ENCODE assay signal across 27 cellular contexts in genomic region chr1:174001573-174001972, GRCh38. TPM values are rescaled to one million over a fixed set of nuclear protein-coding genes. Genes with fewer than 3 reads are reported as not detected.
DNase-seq lines count a peak whose midpoint lies in the region; ATAC-seq, FAIRE-seq and TF ChIP-seq lines count a peak whose summit lies in the region.
"Had no signal": no experiment of that assay in that cellular context is flagged by ENCODE, and none has a peak within 500 bp of the region (broad histone marks: within the 10 kb centered on the region; RNA-seq: fewer than 3 reads in every experiment).

No MANE protein-coding gene starts in this region.

- H3K9me3 Mint-ChIP-seq in H9: no peaks in the 10 kb centered on the region
- H3K9me3 Mint-ChIP-seq: CD14-positive monocyte, IgD-negative memory B cell had no signal

- BruUV-seq in K562 (replicated peaks; lab: Mats Ljungman, UMichigan): no TSS peak

- H3K4me3 Mint-ChIP-seq in H9: no peak overlapping the region
- H3K4me3 Mint-ChIP-seq: CD14-positive monocyte, IgD-negative memory B cell had no signal

- no peaks in the 10 kb centered on the region for H3K9me2 ChIP-seq in SK-N-SH

- H2BK15ac ChIP-seq in H9 (ENCODE audit: low read depth, low read length): no peak overlapping the region

- H3K36me3 ChIP-seq in SK-N-SH (replicated peaks in 1 of 2; ENCODE audit: control insufficient read depth in 1 of 2, insufficient read depth in 2 of 2, low read length in 1 of 2) (no peaks in the 10 kb centered on the region), K562 (ENCODE audit: control insufficient read depth, insufficient read depth, low read length) (peaks cover 23% of the 10 kb centered on the region; the same call in 2 of the 3 replicates), neutrophil (peaks cover 9% of the 10 kb centered on the region), WERI-Rb-1 (peaks cover 13% of the 10 kb centered on the region)
- H3K36me3 ChIP-seq: BE2C, HAP-1 had no signal

- CTCF ChIA-PET in SK-N-SH (lab: Yijun Ruan, JAX) (no interaction called here), K562 (lab: Yijun Ruan, JAX; ENCODE audit: low intra/inter-chr PET ratio) (no interaction called here)

- H2BK12ac ChIP-seq in H9 (ENCODE audit: insufficient read length, low read depth, low read length): no peak overlapping the region

- H3K4me2 ChIP-seq in SK-N-SH: peak overlapping the region; percentile 57; the same call in 1 of the 2 replicates
- peak overlapping the region; percentile 30 for H3K4me2 ChIP-seq in H9 (ENCODE audit: insufficient read depth, insufficient read length, low read length)
- H3K4me2 ChIP-seq in K562 (ENCODE audit: insufficient read depth, low read length): no peak overlapping the region

- H3K23me2 ChIP-seq in H9 (ENCODE audit: insufficient read length, low read depth, low read length, poor library complexity, severe bottlenecking): no peaks in the 10 kb centered on the region

- no peak overlapping the region for H2BK20ac ChIP-seq in H9 (ENCODE audit: low read depth, low read length, poor library complexity, severe bottlenecking)

- 70% methylated on average over 3 of the region's 3 CpGs for WGBS in SK-N-SH (ENCODE audit: low lambda C conversion rate)
- no CpG with 5 or more reads among the region's 3 CpGs for WGBS in H9 (ENCODE audit: extremely low coverage, insufficient read length, low lambda C conversion rate)
- 72% methylated on average over 3 of the region's 3 CpGs for WGBS in K562 (ENCODE audit: insufficient coverage, low coverage, missing lambda C conversion rate)

- H3T11ph ChIP-seq in H9 (ENCODE audit: low read length): no peak overlapping the region

- no peak for FAIRE-seq in K562 (lab: Jason Lieb, UNC)
- FAIRE-seq: GM18507 had no signal

- H4K8ac ChIP-seq in H9 (replicated peaks; ENCODE audit: insufficient read length, low read depth, low read length): no peak overlapping the region

- H2AFZ ChIP-seq in SK-N-SH (ENCODE audit: low read depth) (no peak overlapping the region), H9 (ENCODE audit: low read length) (no peak overlapping the region), K562 (ENCODE audit: low read depth, low read length) (no peak overlapping the region)

- DNase-seq in SK-N-SH: no peak
- DNase-seq in H9: no peak
- DNase-seq in K562 (ENCODE audit: extremely low read depth in 1 of 4, low spot score in 3 of 4): no peak
- DNase-seq in stimulated activated naive CD8-positive, alpha-beta T cell treated with anti-CD3 and anti-CD28 coated beads, Interleukin-15, Interleukin-2, amounts not matched to agents 100 U/mL and 50 U/mL, for 24 hours: no peak
- DNase-seq in stimulated activated CD4-positive, alpha-beta T cell treated with anti-CD3 and anti-CD28 coated beads, Interleukin-2, amount 100 ng/mL, for 48 hours: no peak
- no peak for DNase-seq in WERI-Rb-1
- DNase-seq: ACHN, BE2C, Calu3, DND-41, NCI-H1092, NCI-H1417 treated with DMSO at 0.1 percent for 48 hours, NCI-H187, NCI-H2081 treated with DMSO at 0.1 percent for 48 hours, NCI-H2171, NCI-H226, NCI-H510A, NCI-H69, Right ventricle myocardium superior, RPMI8226 had no signal

- H3K4me3 ChIP-seq in SK-N-SH (ENCODE audit: low read depth in 2 of 2, low read length in 1 of 2): no peak overlapping the region
- no peak overlapping the region for H3K4me3 ChIP-seq in K562
- no peak overlapping the region for H3K4me3 ChIP-seq in neutrophil (ENCODE audit: low read depth in 1 of 2, low read length in 1 of 2)
- no peak overlapping the region for H3K4me3 ChIP-seq in WERI-Rb-1 (ENCODE audit: low read depth, low read length)
- H3K4me3 ChIP-seq: HAP-1 had no signal

- H3K14ac ChIP-seq in H9 (ENCODE audit: insufficient read depth, low read length): no peak overlapping the region

- POLR2A ChIA-PET in SK-N-SH (lab: Yijun Ruan, JAX) (interaction anchor here (0.7 to 2.0 kb wide), 2 partner anchors 21 to 1589 kb away, joined by 3 to 11 read pairs; partner anchors contain the start of gene RC3H1), K562 (lab: Yijun Ruan, JAX) (interaction anchor here (1.2 to 3.1 kb wide), 2 partner anchors 10 to 21 kb away, joined by 4 to 12 read pairs; partner anchors contain the start of gene RC3H1)

- H3K56ac ChIP-seq in H9 (ENCODE audit: insufficient read length, low read depth, low read length): no peak overlapping the region

- intact Hi-C loops in K562 (cut with micrococcal nuclease): no loop called here

- H3K9me1 ChIP-seq in K562 (ENCODE audit: control insufficient read depth, insufficient read depth, low read length): no peaks in the 10 kb centered on the region

- H3F3A ChIP-seq in SK-N-SH (replicated peaks; ENCODE audit: insufficient read depth): peaks cover 16% of the 10 kb centered on the region

- no peaks in the 10 kb centered on the region for H3K27me3 Mint-ChIP-seq in H9 (ENCODE audit: low read depth)
- H3K27me3 Mint-ChIP-seq: IgD-negative memory B cell had no signal

- no peak for TF ChIP-seq RAD21 in SK-N-SH (IDR thresholded peaks at IDR 0.05; ENCODE audit: low read length)
- no peak for TF ChIP-seq RAD21 in K562 (CRISPR knock-in tag; conservative IDR thresholded peaks at IDR 0.05 in 1 of 2, IDR thresholded peaks at IDR 0.05 in 1 of 2)

- no peak; the same call in 2 of the 3 replicates for ATAC-seq in SK-N-SH treated with all-trans-retinoic acid at 6 μM for 48 hours
- no peak; the same call in 1 of the 3 replicates for ATAC-seq in K562
- ATAC-seq in stimulated activated naive CD8-positive, alpha-beta T cell treated with anti-CD3 and anti-CD28 coated beads, Interleukin-15, Interleukin-2, amounts not matched to agents 100 U/mL and 50 U/mL, for 24 hours: no peak

- in situ Hi-C loops in K562 (cut with MboI): no loop called here

- H3K79me1 ChIP-seq in H9 (ENCODE audit: insufficient read depth, low read depth, low read length, poor library complexity, severe bottlenecking): peaks cover 10% of the 10 kb centered on the region

- H3K4me1 ChIP-seq in SK-N-SH (ENCODE audit: control insufficient read depth in 1 of 2, insufficient read depth in 2 of 2, low read depth in 1 of 2, low read length in 1 of 2) (peaks cover 10 to 36% of the 10 kb centered on the region in 2 experiments; a peak in 3 of 4 replicates), H9 (ENCODE audit: insufficient read depth, low read length) (peaks cover 4% of the 10 kb centered on the region; the same call in 1 of the 2 replicates), K562 (replicated peaks in 1 of 2; ENCODE audit: control insufficient read depth in 2 of 2, insufficient read depth in 2 of 2, low read length in 2 of 2) (peaks cover 0 to 3% of the 10 kb centered on the region in 2 experiments; a peak in 1 of 5 replicates), neutrophil (ENCODE audit: control insufficient read depth in 1 of 2, insufficient read depth in 1 of 2, low read depth in 1 of 2, low read length in 1 of 2) (peaks cover 0 to 5% of the 10 kb centered on the region in 2 experiments)

- peaks cover 0 to 6% (median 4%) of the 10 kb centered on the region in 3 experiments; a peak in 4 of 7 replicates for H3K36me3 Mint-ChIP-seq in H9 (ENCODE audit: insufficient read depth in 1 of 3, low read depth in 3 of 3)
- H3K36me3 Mint-ChIP-seq: IgD-negative memory B cell had no signal

- H2AK5ac ChIP-seq in H9 (ENCODE audit: insufficient read length, low read length): no peak overlapping the region

- TF ChIP-seq POLR2A in K562 (conservative IDR thresholded peaks at IDR 0.05): no peak

- H3K9ac ChIP-seq in SK-N-SH: no peak overlapping the region
- H3K9ac ChIP-seq in H9 (ENCODE audit: extremely low read depth, insufficient read length, low read length): no peak overlapping the region
- no peak overlapping the region for H3K9ac ChIP-seq in K562 (ENCODE audit: insufficient read depth in 1 of 2, low read depth in 2 of 2, low read length in 2 of 2)

- H3K79me2 ChIP-seq in SK-N-SH (ENCODE audit: insufficient read depth) (peaks cover 97% of the 10 kb centered on the region), H9 (ENCODE audit: insufficient read depth, low read length) (peaks cover 5% of the 10 kb centered on the region; the same call in 1 of the 2 replicates), K562 (ENCODE audit: control insufficient read depth, insufficient read depth, low read length) (peaks cover 84% of the 10 kb centered on the region)

- peaks cover 17 to 19% of the 10 kb centered on the region in 2 experiments for H3K4me1 Mint-ChIP-seq in H9

- TF ChIP-seq CTCF in SK-N-SH (IDR thresholded peaks at IDR 0.05) (no peak), H9 (conservative IDR thresholded peaks at IDR 0.05) (no peak), K562 (IDR thresholded peaks at IDR 0.05 in 2 of 3, conservative IDR thresholded peaks at IDR 0.05 in 1 of 3; ENCODE audit: insufficient read depth in 2 of 3, low read depth in 1 of 3, low read length in 3 of 3) (no peak), neutrophil (IDR thresholded peaks at IDR 0.05) (no peak), WERI-Rb-1 (IDR thresholded peaks at IDR 0.05; ENCODE audit: low read depth, low read length) (no peak)

- H3K4ac ChIP-seq in H9 (ENCODE audit: low read depth, low read length): no peak overlapping the region

- H3K18ac ChIP-seq in H9 (ENCODE audit: insufficient read length, low read depth, low read length): no peak overlapping the region

- no peak for TF ChIP-seq EP300 in SK-N-SH (IDR thresholded peaks at IDR 0.05; ENCODE audit: borderline replicate concordance in 1 of 2, low read depth in 1 of 2, low read length in 1 of 2)
- no peak for TF ChIP-seq EP300 in K562 (IDR thresholded peaks at IDR 0.05; ENCODE audit: low read length)

- no peaks in the 10 kb centered on the region for H3K9me3 ChIP-seq in SK-N-SH
- H3K9me3 ChIP-seq in H9 (ENCODE audit: control insufficient read depth, low read depth, low read length): no peaks in the 10 kb centered on the region
- H3K9me3 ChIP-seq in K562 (replicated peaks; ENCODE audit: control insufficient read depth, insufficient read depth, low read depth, low read length): no peaks in the 10 kb centered on the region
- no peaks in the 10 kb centered on the region for H3K9me3 ChIP-seq in neutrophil
- H3K9me3 ChIP-seq in WERI-Rb-1 (ENCODE audit: severe bottlenecking): no peaks in the 10 kb centered on the region
- H3K9me3 ChIP-seq: BE2C, HAP-1 had no signal

- H3K23ac ChIP-seq in H9 (ENCODE audit: insufficient read length, low read depth, low read length): no peak overlapping the region

- H4K5ac ChIP-seq in H9 (ENCODE audit: insufficient read length, low read depth, low read length): no peak overlapping the region

- no peak overlapping the region for H4K91ac ChIP-seq in H9 (ENCODE audit: insufficient read length, low read depth, low read length)

- H3K27ac Mint-ChIP-seq in H9: peak overlapping the region in 1 of 3 experiments; percentile 89; a peak in 2 of 7 replicates
- H3K27ac Mint-ChIP-seq: IgD-negative memory B cell had no signal

- no peaks in the 10 kb centered on the region for H3K27me3 ChIP-seq in SK-N-SH (ENCODE audit: insufficient read depth)
- no peaks in the 10 kb centered on the region for H3K27me3 ChIP-seq in H9 (ENCODE audit: insufficient read depth, low read length)
- H3K27me3 ChIP-seq in K562 (ENCODE audit: control insufficient read depth in 2 of 2, insufficient read depth in 2 of 2, low read length in 2 of 2): no peaks in the 10 kb centered on the region
- H3K27me3 ChIP-seq in neutrophil: no peaks in the 10 kb centered on the region
- no peaks in the 10 kb centered on the region for H3K27me3 ChIP-seq in WERI-Rb-1 (ENCODE audit: insufficient read depth, low read depth, severe bottlenecking)
- H3K27me3 ChIP-seq: BE2C had no signal

- no peak overlapping the region for H2BK5ac ChIP-seq in H9 (ENCODE audit: insufficient read length, low read length)

- H2BK120ac ChIP-seq in H9 (ENCODE audit: low read depth, low read length, poor library complexity, severe bottlenecking): no peak overlapping the region

- H3K27ac ChIP-seq in SK-N-SH (ENCODE audit: low read depth in 2 of 2, low read length in 1 of 2) (peak overlapping the region; percentile 84 to 85; a peak in 3 of 4 replicates), H9 (ENCODE audit: insufficient read length, low read depth, low read length) (no peak overlapping the region), K562 (ENCODE audit: extremely low read depth, low read depth, low read length) (no peak overlapping the region), neutrophil (peak overlapping the region; percentile 55), WERI-Rb-1 (no peak overlapping the region)
- H3K27ac ChIP-seq: 22Rv1 had no signal

- H4K20me1 ChIP-seq in SK-N-SH (ENCODE audit: insufficient read depth) (peaks cover 74% of the 10 kb centered on the region), H9 (ENCODE audit: control insufficient read depth, insufficient read depth, insufficient read length) (no peaks in the 10 kb centered on the region), K562 (replicated peaks; ENCODE audit: control insufficient read depth, insufficient read depth, low read length) (no peaks in the 10 kb centered on the region; the same call in 1 of the 2 replicates)

RNA-seq across cellular contexts. Expression of gene RC3H1, which starts 20.6 kb away (rescaled TPM):
- 2.9 and 3.3 TPM in 2 replicates for polyA plus RNA-seq in SK-N-SH (2012; rRNA removed)
- 2.3 TPM in 2 replicates for polyA plus RNA-seq in SK-N-SH (2012; cell fraction: cytosol; rRNA removed)
- polyA plus RNA-seq in SK-N-SH (2012; cell fraction: nucleus; rRNA removed): 2.3 and 6.7 TPM in 2 replicates
- 33.3 and 36.1 TPM in 2 replicates for total RNA-seq in H9 (2021)
- 81.9 and 168 TPM in 2 replicates for total RNA-seq in K562 (2011; cell fraction: chromatin; rRNA removed; ENCODE audit: low replicate concordance)
- 42.0 and 47.8 TPM in 2 replicates for total RNA-seq in K562 (2011; cell fraction: nucleolus; rRNA removed)
- total RNA-seq in K562 (2011; cell fraction: nucleoplasm; rRNA removed): 46.5 and 67.9 TPM in 2 replicates
- 11.4 and 12.4 TPM in 2 replicates for total RNA-seq in K562 (2014; rRNA removed)
- total RNA-seq in K562 (2014; rRNA removed; fragmentation: Illumina TruSeq; extraction: Trizol): 20.9 and 23.4 TPM in 2 replicates
- 27.2 and 31.7 TPM in 2 replicates for total RNA-seq in K562 (2015; rRNA removed; fragmentation: Illumina TruSeq; extraction: Trizol)
- total RNA-seq in K562 (2021): 21.0 and 21.3 TPM in 2 replicates
- 17.3 and 17.4 TPM in 2 replicates for polyA plus RNA-seq in K562 (2011; rRNA removed)
- 7.9 and 9.5 TPM in 2 replicates for polyA plus RNA-seq in K562 (2011; cell fraction: cytosol; rRNA removed)
- 23.3 and 23.5 TPM in 2 replicates for polyA plus RNA-seq in K562 (2011; cell fraction: nucleus; rRNA removed)
- polyA plus RNA-seq in K562 (2012): 2.8 and 3.4 TPM in 2 replicates
- polyA plus RNA-seq in K562 (2014; fragmentation: Illumina TruSeq; extraction: Trizol): 5.6 and 6.7 TPM in 2 replicates
- polyA plus RNA-seq in K562 (2014; fragmentation: Nextera tagmentation; extraction: Ambion mirVana): 1 to 10 TPM; 2.4 to 3.4 TPM
- polyA plus RNA-seq in K562 (2014; rRNA removed): 5.7 and 6.1 TPM in 2 replicates
- 83.2 and 95.5 TPM in 2 replicates for polyA minus RNA-seq in K562 (2011; rRNA and poly(A)+ RNA removed)
- polyA minus RNA-seq in K562 (2011; cell fraction: cytosol; rRNA and poly(A)+ RNA removed): 26.8 and 32.4 TPM in 2 replicates
- 33.8 and 61.1 TPM in 2 replicates for polyA minus RNA-seq in K562 (2011; cell fraction: nucleus; rRNA and poly(A)+ RNA removed)

Comparison
In these comparisons a context has a peak if more than half of its experiments do, and no peak if none do; other contexts are left out.
1. H3K27ac ChIP-seq: peak in SK-N-SH (2 of 2) and neutrophil (single experiment); none in H9 (single experiment), K562 (single experiment) and WERI-Rb-1 (single experiment).